In genomic region chr1:5525597-5526384, GRCh38 we compare ENCODE assay signal across 25 cellular contexts.
"Had no signal": no experiment of that assay in that cellular context is flagged by ENCODE, and none has a peak within 500 bp of the region (broad histone marks: within the 10 kb centered on the region; RNA-seq: fewer than 3 reads in every experiment).

No MANE protein-coding gene starts in this region.

- H3K9me3 ChIP-seq: body of pancreas, psoas muscle had no signal

- H3K36me3 ChIP-seq: cardiac muscle cell, heart right ventricle, left ventricle myocardium inferior, tibial nerve had no signal

- H3K27ac Mint-ChIP-seq: activated naive CD8-positive, alpha-beta T cell; activated T-cell treated with anti-CD3 and anti-CD28 coated beads, Interleukin-2, amount 50 U/mL, for 72 hours; effector memory CD8-positive, alpha-beta T cell; mesothelial cell of epicardium; naive B cell; T-cell had no signal

- H3K9ac ChIP-seq: parathyroid adenoma had no signal

- H3K9me3 Mint-ChIP-seq: effector memory CD8-positive, alpha-beta T cell had no signal

- H3K4me1 ChIP-seq: body of pancreas, heart right ventricle, left ventricle myocardium inferior, parathyroid adenoma, psoas muscle, tibial nerve had no signal

- H3K4me3 ChIP-seq: body of pancreas, cardiac muscle cell, coronary artery, dorsolateral prefrontal cortex, heart right ventricle, left ventricle myocardium inferior, psoas muscle, tibial nerve had no signal

- DNase-seq: activated CD4-positive, alpha-beta T cell treated with anti-CD3 and anti-CD28 coated beads for 4 hours; activated CD4-positive, alpha-beta T cell treated with anti-CD3 and anti-CD28 coated beads, Interleukin-2, amount 50 U/mL, for 48 hours; activated naive CD4-positive, alpha-beta T cell treated with Interleukin-2 at 50 U/mL for 16 hours; activated T-cell treated with anti-CD3 and anti-CD28 coated beads, Interleukin-2, amount 50 U/mL, for 72 hours; anterior cingulate cortex; body of pancreas; dorsolateral prefrontal cortex; effector memory CD8-positive, alpha-beta T cell; foreskin fibroblast; heart right ventricle; kidney glomerular epithelial cell; left ventricle myocardium inferior; naive B cell; occipital lobe; psoas muscle; right cardiac atrium; stimulated activated CD4-positive, alpha-beta T cell treated with anti-CD3 and anti-CD28 coated beads, Interleukin-2, amount 100 ng/mL, for 48 hours; stimulated activated naive CD4-positive, alpha-beta T cell treated with Interleukin-2 at 50 U/mL for 16 hours; T-cell had no signal

- H3K36me3 Mint-ChIP-seq: activated naive CD8-positive, alpha-beta T cell; mesothelial cell of epicardium; T-cell had no signal

- H3K27ac ChIP-seq: body of pancreas, cardiac muscle cell, coronary artery, dorsolateral prefrontal cortex, heart right ventricle, left ventricle myocardium inferior, parathyroid adenoma, psoas muscle, tibial nerve had no signal

- ATAC-seq: activated T-cell treated with anti-CD3 and anti-CD28 coated beads, Interleukin-2, amount 50 U/mL, for 72 hours; body of pancreas; effector memory CD8-positive, alpha-beta T cell; heart right ventricle; psoas muscle; right cardiac atrium; T-cell had no signal

- H2AFZ ChIP-seq: parathyroid adenoma had no signal

- H3K79me2 ChIP-seq: parathyroid adenoma had no signal

- H3K27me3 ChIP-seq: body of pancreas, cardiac muscle cell, tibial nerve had no signal

- H3K4me3 Mint-ChIP-seq: activated naive CD8-positive, alpha-beta T cell; activated T-cell treated with anti-CD3 and anti-CD28 coated beads, Interleukin-2, amount 50 U/mL, for 72 hours; effector memory CD8-positive, alpha-beta T cell; mesothelial cell of epicardium; naive B cell; T-cell had no signal
